ENCODE assay signal across 12 cellular contexts in genomic region chr2:170122883-170123547, GRCh38. TPM values are rescaled to one million over a fixed set of nuclear protein-coding genes. Genes with fewer than 3 reads are reported as not detected.
DNase-seq lines count a peak whose midpoint lies in the region; ATAC-seq, FAIRE-seq and TF ChIP-seq lines count a peak whose summit lies in the region.
"Had no signal": no experiment of that assay in that cellular context is flagged by ENCODE, and none has a peak within 500 bp of the region (broad histone marks: within the 10 kb centered on the region; RNA-seq: fewer than 3 reads in every experiment).

No MANE protein-coding gene starts in this region.

- H3K9me1 ChIP-seq in K562 (ENCODE audit: control insufficient read depth, insufficient read depth, low read length) = no peaks in the 10 kb centered on the region

- no peaks in the 10 kb centered on the region for H4K20me1 ChIP-seq in K562 (replicated peaks; ENCODE audit: control insufficient read depth, insufficient read depth, low read length)

- CTCF ChIA-PET in K562 (lab: Yijun Ruan, JAX; ENCODE audit: low intra/inter-chr PET ratio) = no interaction called here

- no TSS peak for BruUV-seq in K562 (replicated peaks; lab: Mats Ljungman, UMichigan)

- H3K9ac ChIP-seq in K562 (ENCODE audit: insufficient read depth in 1 of 2, low read depth in 2 of 2, low read length in 2 of 2) = no peak overlapping the region

- in situ Hi-C loops in K562 (cut with MboI) = no loop called here

- no peak overlapping the region for H3K4me2 ChIP-seq in K562 (ENCODE audit: insufficient read depth, low read length)

- H3K79me2 ChIP-seq in K562 (ENCODE audit: control insufficient read depth, insufficient read depth, low read length) = no peaks in the 10 kb centered on the region

- TF ChIP-seq CTCF in K562 (IDR thresholded peaks at IDR 0.05 in 2 of 3, conservative IDR thresholded peaks at IDR 0.05 in 1 of 3; ENCODE audit: insufficient read depth in 2 of 3, low read depth in 1 of 3, low read length in 3 of 3) = no peak
- no peak for TF ChIP-seq CTCF in lung (IDR thresholded peaks at IDR 0.05; ENCODE audit: control extremely low read depth, extremely low read depth)

- intact Hi-C loops in K562 (cut with micrococcal nuclease) = no loop called here

- no peak for TF ChIP-seq POLR2A in K562 (conservative IDR thresholded peaks at IDR 0.05)

- H3K4me3 ChIP-seq in K562 (no peak overlapping the region), lung (no peak overlapping the region)

- H3K4me1 ChIP-seq in K562 (replicated peaks in 1 of 2; ENCODE audit: control insufficient read depth in 2 of 2, insufficient read depth in 2 of 2, low read length in 2 of 2) (no peaks in the 10 kb centered on the region; a peak in 2 of 5 replicates), lung (ENCODE audit: control insufficient read depth in 2 of 2, insufficient read depth in 2 of 2, low read length in 2 of 2) (peaks cover 0 to 3% of the 10 kb centered on the region in 2 donors)

- H3K27me3 ChIP-seq in K562 (ENCODE audit: control insufficient read depth in 2 of 2, insufficient read depth in 2 of 2, low read length in 2 of 2) (no peaks in the 10 kb centered on the region), lung (ENCODE audit: control insufficient read depth, insufficient read depth) (no peaks in the 10 kb centered on the region)

- H2AFZ ChIP-seq in K562 (ENCODE audit: low read depth, low read length) = no peak overlapping the region

- H3K27ac ChIP-seq in K562 (ENCODE audit: extremely low read depth, low read depth, low read length) (no peak overlapping the region), lung (ENCODE audit: low read depth in 1 of 2, low read length in 1 of 2) (no peak overlapping the region)
- H3K27ac ChIP-seq: WERI-Rb-1 had no signal

- no peak for TF ChIP-seq RAD21 in K562 (CRISPR knock-in tag; conservative IDR thresholded peaks at IDR 0.05 in 1 of 2, IDR thresholded peaks at IDR 0.05 in 1 of 2)

- no peaks in the 10 kb centered on the region for H3K36me3 ChIP-seq in K562 (ENCODE audit: control insufficient read depth, insufficient read depth, low read length)
- H3K36me3 ChIP-seq in lung (ENCODE audit: control insufficient read depth in 2 of 2, insufficient read depth in 2 of 2, low read length in 2 of 2) = no peaks in the 10 kb centered on the region
- H3K36me3 ChIP-seq: WERI-Rb-1 had no signal

- FAIRE-seq in GM19239 (lab: Jason Lieb, UNC) (peak; percentile 14), K562 (lab: Jason Lieb, UNC) (peak; percentile 69)
- FAIRE-seq: GM12892, H1 had no signal

- TF ChIP-seq EP300 in K562 (IDR thresholded peaks at IDR 0.05; ENCODE audit: low read length) = no peak

- ATAC-seq in K562 = no peak
- peak; percentile 87 for ATAC-seq in lung (ENCODE audit: insufficient read depth, low FRiP score)
- ATAC-seq: naive thymus-derived CD4-positive, alpha-beta T cell had no signal

- DNase-seq in GM19239 (ENCODE audit: insufficient read length, low spot score) (no peak), M059J (ENCODE audit: low read depth) (peak; percentile 69), K562 (ENCODE audit: extremely low read depth in 1 of 4, low spot score in 3 of 4) (no peak), lung (ENCODE audit: low spot score) (no peak), cerebellum (ENCODE audit: low spot score) (no peak), putamen (ENCODE audit: low spot score) (no peak)
- no peak for DNase-seq in activated CD4-positive, alpha-beta T cell treated with anti-CD3 and anti-CD28 coated beads, Interleukin-2, amount 50 U/mL, for 4 hours
- DNase-seq: naive thymus-derived CD4-positive, alpha-beta T cell; right cardiac atrium; WERI-Rb-1 had no signal

- POLR2A ChIA-PET in K562 (lab: Yijun Ruan, JAX) = no interaction called here

- H3K9me3 ChIP-seq in K562 (replicated peaks; ENCODE audit: control insufficient read depth, insufficient read depth, low read depth, low read length) = peaks cover 9% of the 10 kb centered on the region; the same call in 1 of the 2 replicates
- no peaks in the 10 kb centered on the region for H3K9me3 ChIP-seq in lung (ENCODE audit: control insufficient read depth in 2 of 2, insufficient read depth in 1 of 2, low read length in 1 of 2)

TF ChIP-seq in K562, 482 proteins besides CTCF, POLR2A, EP300 and RAD21 (continues in another document):
- no peak for TF ChIP-seq ZNF134 (CRISPR knock-in tag; conservative IDR thresholded peaks at IDR 0.05)
- no peak for TF ChIP-seq ZNF764 (CRISPR knock-in tag; IDR thresholded peaks at IDR 0.05; ENCODE audit: low read depth)
- TF ChIP-seq BRF1 (IDR thresholded peaks at IDR 0.05; ENCODE audit: borderline replicate concordance, extremely low read depth, insufficient read length) = no peak
- no peak for TF ChIP-seq PRPF4 (IDR thresholded peaks at IDR 0.05; ENCODE audit: insufficient read depth, low read depth, low read length, poor library complexity, severe bottlenecking)
- TF ChIP-seq ZBTB17 (CRISPR knock-in tag; IDR thresholded peaks at IDR 0.05) = no peak
- TF ChIP-seq DEAF1 (CRISPR knock-in tag; IDR thresholded peaks at IDR 0.05) = no peak
- no peak for TF ChIP-seq TCF7L2 (IDR thresholded peaks at IDR 0.05; ENCODE audit: low read depth, low read length)
- TF ChIP-seq NKRF (IDR thresholded peaks at IDR 0.05; ENCODE audit: borderline replicate concordance) = no peak
- TF ChIP-seq MED1 (CRISPR knock-in tag; IDR thresholded peaks at IDR 0.05; ENCODE audit: borderline replicate concordance) = no peak
- no peak for TF ChIP-seq ETV6 (IDR thresholded peaks at IDR 0.05; ENCODE audit: borderline replicate concordance in 1 of 2, low read depth in 2 of 2, low read length in 1 of 2)
- TF ChIP-seq ETV6 (CRISPR knock-in tag; IDR thresholded peaks at IDR 0.05; ENCODE audit: borderline replicate concordance) = no peak
- no peak for TF ChIP-seq ZBTB1 (CRISPR knock-in tag; IDR thresholded peaks at IDR 0.05; ENCODE audit: borderline replicate concordance, low read depth)

RNA-seq across cellular contexts. Expression of gene MYO3B, which starts 54.9 kb away (rescaled TPM):
- not detected in 2 replicates for total RNA-seq in M059J (2014; rRNA removed; shearing (Covaris generic))
- total RNA-seq in K562 (2011; cell fraction: chromatin; rRNA removed; ENCODE audit: low replicate concordance) = 5.2 and 8.0 TPM in 2 replicates
- 1.7 and 2.7 TPM in 2 replicates for total RNA-seq in K562 (2011; cell fraction: nucleolus; rRNA removed)
- 3.4 and 3.9 TPM in 2 replicates for total RNA-seq in K562 (2011; cell fraction: nucleoplasm; rRNA removed)
- total RNA-seq in K562 (2014; rRNA removed) = 3.0 and 3.4 TPM in 2 replicates
- total RNA-seq in K562 (2014; rRNA removed; fragmentation: Illumina TruSeq; extraction: Trizol) = 4.6 and 4.7 TPM in 2 replicates
- 3.4 and 3.8 TPM in 2 replicates for total RNA-seq in K562 (2015; rRNA removed; fragmentation: Illumina TruSeq; extraction: Trizol)
- total RNA-seq in K562 (2021) = 3.5 and 4.7 TPM in 2 replicates
- 0.32 and 3.6 TPM in 2 replicates for polyA plus RNA-seq in K562 (2011; rRNA removed)
- polyA plus RNA-seq in K562 (2011; cell fraction: cytosol; rRNA removed) = 0.24 and 1.3 TPM in 2 replicates
- polyA plus RNA-seq in K562 (2011; cell fraction: nucleus; rRNA removed) = 0.79 and 3.4 TPM in 2 replicates
- 4.5 and 6.0 TPM in 2 replicates for polyA plus RNA-seq in K562 (2012)
- 3.4 and 4.2 TPM in 2 replicates for polyA plus RNA-seq in K562 (2014; fragmentation: Illumina TruSeq; extraction: Trizol)
- polyA plus RNA-seq in K562 (2014; fragmentation: Nextera tagmentation; extraction: Ambion mirVana) = 1 to 10 TPM; 2.9 to 6.5 TPM
- polyA plus RNA-seq in K562 (2014; rRNA removed) = 2.7 and 3.8 TPM in 2 replicates
- polyA minus RNA-seq in K562 (2011; rRNA and poly(A)+ RNA removed) = 1.1 and 3.9 TPM in 2 replicates
- 0.27 and 1.7 TPM in 2 replicates for polyA minus RNA-seq in K562 (2011; cell fraction: cytosol; rRNA and poly(A)+ RNA removed)
- 1.9 and 6.5 TPM in 2 replicates for polyA minus RNA-seq in K562 (2011; cell fraction: nucleus; rRNA and poly(A)+ RNA removed)
- under 1 TPM; 0.03 to 0.82 TPM for total RNA-seq in lung
- polyA plus RNA-seq in lung = under 1 TPM in 1 of 2 donors, not detected in 1; 0.05 TPM
- 1.2 TPM for total RNA-seq in cerebellum
- total RNA-seq: right cardiac atrium had no signal
- polyA plus RNA-seq: naive thymus-derived CD4-positive, alpha-beta T cell; right cardiac atrium had no signal
